In the genomic region with DNA sequence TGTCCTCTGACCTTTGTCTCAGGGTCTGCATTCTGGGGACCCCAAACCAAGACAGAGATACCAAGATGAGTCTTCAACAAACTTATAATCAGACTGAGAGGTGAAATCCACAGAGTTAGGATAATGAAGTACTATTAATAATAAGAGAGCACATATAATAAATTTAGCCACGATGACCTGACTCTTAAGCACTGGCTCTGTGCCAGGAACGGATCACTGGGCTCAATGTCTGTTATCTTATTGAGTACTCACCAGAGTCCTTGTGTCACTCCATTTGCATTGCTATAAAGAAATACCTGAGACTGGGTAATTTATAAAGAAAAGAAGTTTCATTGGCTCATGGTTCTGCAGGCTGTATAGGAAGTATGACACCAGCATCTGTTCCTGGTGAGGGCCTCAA, we compare ENCODE assay signal across 18 cellular contexts.
"Had no signal": no experiment of that assay in that cellular context is flagged by ENCODE, and none has a peak within 500 bp of the region (broad histone marks: within the 10 kb centered on the region; RNA-seq: fewer than 3 reads in every experiment).

No MANE protein-coding gene starts in this region.

- H3K9me3 ChIP-seq: esophagus squamous epithelium, prostate gland had no signal

- H3K4me3 ChIP-seq: esophagus squamous epithelium, mucosa of descending colon, prostate gland, sigmoid colon, skin epidermis, stomach had no signal

- H3K36me3 ChIP-seq: esophagus squamous epithelium, prostate gland, sigmoid colon, stomach had no signal

- H2AFZ ChIP-seq: parathyroid adenoma had no signal

- ATAC-seq: effector memory CD8-positive, alpha-beta T cell; mucosa of descending colon; natural killer cell had no signal

- H3K4me1 ChIP-seq: parathyroid adenoma, prostate gland, sigmoid colon had no signal

- H3K27me3 ChIP-seq: sigmoid colon, stomach had no signal

- H3K79me2 ChIP-seq: parathyroid adenoma had no signal

- H3K4me3 Mint-ChIP-seq: dendritic cell treated with granulocyte-macrophage colony-stimulating factor and Interleukin-4, amounts not matched to agents 40 ng/mL and 50 ng/mL, for 4 days; effector memory CD8-positive, alpha-beta T cell; immature natural killer cell; natural killer cell; type B pancreatic cell had no signal

- H3K36me3 Mint-ChIP-seq: natural killer cell, type B pancreatic cell had no signal

- H3K9ac ChIP-seq: parathyroid adenoma had no signal

- DNase-seq: cerebellar nuclear complex; effector memory CD8-positive, alpha-beta T cell; esophagus squamous epithelium; foreskin fibroblast; immature natural killer cell; mucosa of descending colon; natural killer cell; occipital lobe; retina; sigmoid colon; stimulated activated CD4-positive, alpha-beta T cell treated with anti-CD3 and anti-CD28 coated beads, Interleukin-12 subunit alpha, Interleukin-12 subunit beta, amount 100 ng/mL, for 4 hours; stimulated activated naive CD4-positive, alpha-beta T cell; stomach had no signal

- H3K4me1 Mint-ChIP-seq: natural killer cell had no signal

- H3K27me3 Mint-ChIP-seq: type B pancreatic cell had no signal

- H3K9me3 Mint-ChIP-seq: dendritic cell treated with granulocyte-macrophage colony-stimulating factor and Interleukin-4, amounts not matched to agents 40 ng/mL and 50 ng/mL, for 4 days; effector memory CD8-positive, alpha-beta T cell had no signal

- H3K27ac ChIP-seq: esophagus squamous epithelium, parathyroid adenoma, prostate gland, sigmoid colon, skin epidermis, stomach had no signal

- H3K27ac Mint-ChIP-seq: dendritic cell treated with granulocyte-macrophage colony-stimulating factor and Interleukin-4, amounts not matched to agents 40 ng/mL and 50 ng/mL, for 4 days; immature natural killer cell; natural killer cell had no signal
